ENCODE assay signal across 27 cellular contexts in genomic region chr10:7008645-7009044, GRCh38.
"Had no signal": no experiment of that assay in that cellular context is flagged by ENCODE, and none has a peak within 500 bp of the region (broad histone marks: within the 10 kb centered on the region; RNA-seq: fewer than 3 reads in every experiment).

No MANE protein-coding gene starts in this region.

- ATAC-seq: effector memory CD8-positive, alpha-beta T cell; esophagus mucosa; foreskin keratinocyte; gastrocnemius medialis; heart left ventricle; heart right ventricle had no signal

- DNase-seq: colonic mucosa; cortex of kidney; dermis blood vessel endothelial cell; dorsolateral prefrontal cortex; effector CD4-positive, alpha-beta T cell; effector CD8-positive, alpha-beta T cell; effector memory CD4-positive, alpha-beta T cell; effector memory CD8-positive, alpha-beta T cell; endodermal cell; erythroblast; esophagus squamous epithelium; foreskin fibroblast; foreskin keratinocyte; foreskin melanocyte; gastrocnemius medialis; glutamatergic neuron; head of caudate nucleus; heart left ventricle; heart right ventricle had no signal

- H3K27ac ChIP-seq: colonic mucosa, coronary artery, dorsolateral prefrontal cortex, epithelial cell of prostate, esophagus muscularis mucosa, esophagus squamous epithelium, foreskin keratinocyte, gastrocnemius medialis, heart left ventricle, heart right ventricle had no signal

- H3K27me3 ChIP-seq: colonic mucosa, dorsolateral prefrontal cortex, esophagus muscularis mucosa, esophagus squamous epithelium, gastrocnemius medialis, heart left ventricle, heart right ventricle had no signal

- FAIRE-seq: colon, endometrium, endothelial cell of umbilical vein, frontal cortex had no signal

- H3K36me3 ChIP-seq: colonic mucosa, esophagus muscularis mucosa, esophagus squamous epithelium, gastrocnemius medialis, heart left ventricle, heart right ventricle had no signal

- H3K9me3 ChIP-seq: colonic mucosa, esophagus muscularis mucosa, esophagus squamous epithelium, gastrocnemius medialis, heart left ventricle, heart right ventricle had no signal

- H3K4me1 ChIP-seq: colonic mucosa, esophagus muscularis mucosa, esophagus squamous epithelium, foreskin keratinocyte, gastrocnemius medialis, heart left ventricle, heart right ventricle had no signal

- H3K4me3 ChIP-seq: colonic mucosa, coronary artery, dorsolateral prefrontal cortex, esophagus muscularis mucosa, esophagus squamous epithelium, gastrocnemius medialis, heart left ventricle, heart right ventricle had no signal
